ENCODE assay signal across 14 cellular contexts in the genomic region with DNA sequence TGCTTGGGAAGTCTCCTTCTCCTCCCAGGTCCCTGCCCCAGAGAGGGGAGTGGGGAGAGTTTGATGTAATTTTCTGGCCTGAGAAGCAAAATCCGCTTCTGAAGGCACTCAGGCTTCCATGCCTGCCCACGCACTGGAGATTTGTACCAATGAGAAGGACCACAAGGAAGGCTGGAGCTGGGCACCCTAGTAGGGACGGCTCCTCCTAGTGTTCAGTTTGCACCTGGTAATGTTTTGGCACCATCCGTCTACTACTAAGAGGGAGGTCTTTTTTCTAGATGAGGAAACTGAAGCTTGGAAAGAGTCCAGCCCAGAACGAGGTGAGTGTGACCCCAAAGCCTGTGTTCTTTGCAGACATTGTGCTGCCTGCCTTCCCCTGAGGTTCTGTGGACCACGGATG.
DNase-seq lines count a peak whose midpoint lies in the region; ATAC-seq, FAIRE-seq and TF ChIP-seq lines count a peak whose summit lies in the region.
"Had no signal": no experiment of that assay in that cellular context is flagged by ENCODE, and none has a peak within 500 bp of the region (broad histone marks: within the 10 kb centered on the region; RNA-seq: fewer than 3 reads in every experiment).

No MANE protein-coding gene starts in this region.

- POLR2A ChIA-PET in A549 (lab: Yijun Ruan, JAX): no interaction called here

- H3K27ac ChIP-seq in A549 (no peak overlapping the region), tibial nerve (no peak overlapping the region)
- H3K27ac ChIP-seq: cardiac muscle cell had no signal

- no peaks in the 10 kb centered on the region for H3K36me3 ChIP-seq in tibial nerve
- H3K36me3 ChIP-seq: cardiac muscle cell had no signal

- TF ChIP-seq POLR2A in A549 (IDR thresholded peaks at IDR 0.05; ENCODE audit: low read length) (no peak), NB4 (IDR thresholded peaks at IDR 0.05; ENCODE audit: extremely low read depth, insufficient read length) (no peak), tibial nerve (IDR thresholded peaks at IDR 0.05) (no peak)

- TF ChIP-seq RAD21 in A549 (conservative IDR thresholded peaks at IDR 0.05 in 1 of 2, IDR thresholded peaks at IDR 0.05 in 1 of 2): no peak; a peak in 1 of 5 replicates

- H3K4me2 ChIP-seq in A549: no peak overlapping the region
- H3K4me2 ChIP-seq: smooth muscle cell had no signal

- peak in 1 of 2 experiments; percentile 31 for DNase-seq in A549 (ENCODE audit: low read depth in 1 of 2, low spot score in 1 of 2)
- DNase-seq in GM12865 (ENCODE audit: low read depth): peak; percentile 24
- peak; percentile 23 for DNase-seq in NB4 (ENCODE audit: low read depth)
- DNase-seq in dermis blood vessel endothelial cell: peak; percentile 34
- DNase-seq in NCI-H1048 (lab: John Stamatoyannopoulos, UW): no peak
- no peak for DNase-seq in tibial nerve (ENCODE audit: low spot score in 2 of 2)
- DNase-seq: C1 segment of cervical spinal cord; naive thymus-derived CD8-positive, alpha-beta T cell; NCI-H2171 had no signal

- TF ChIP-seq CTCF in A549 (IDR thresholded peaks at IDR 0.05): no peak
- TF ChIP-seq CTCF in GM12865 (IDR thresholded peaks at IDR 0.05; ENCODE audit: insufficient read depth, low read depth, low read length, missing control alignments): peak; percentile 27
- peak; percentile 25 for TF ChIP-seq CTCF in NB4 (IDR thresholded peaks at IDR 0.05; ENCODE audit: low read depth, low read length)
- TF ChIP-seq CTCF in tibial nerve (IDR thresholded peaks at IDR 0.05): no peak

- FAIRE-seq in A549 (lab: Jason Lieb, UNC): no peak
- FAIRE-seq: islet of Langerhans had no signal

- 12% methylated on average over 6 of the region's 6 CpGs for WGBS in A549 (ENCODE audit: missing lambda C conversion rate)
- WGBS in tibial nerve, 2 donors: 43 to 62% methylated on average over 6 of the region's 6 CpGs

- no peak overlapping the region for H3K4me3 ChIP-seq in A549
- H3K4me3 ChIP-seq in GM12865 (ENCODE audit: low read depth, low read length): no peak overlapping the region
- H3K4me3 ChIP-seq in NB4 (ENCODE audit: low read depth, low read length): no peak overlapping the region
- H3K4me3 ChIP-seq in tibial nerve: no peak overlapping the region
- H3K4me3 ChIP-seq: cardiac muscle cell, smooth muscle cell had no signal

- CTCF ChIA-PET in A549 (lab: Yijun Ruan, JAX): interaction anchor here (1.6 to 1.8 kb wide), 2 partner anchors 9 to 80 kb away, joined by 3 to 5 read pairs; no protein-coding TSS in a partner anchor

- ATAC-seq in A549 (peak; percentile 45 to 82; a peak in 4 of 6 replicates), GM18511 (IDR thresholded peaks at IDR 0.05; ENCODE audit: unreplicated experiment) (no peak), GM21825 (IDR thresholded peaks at IDR 0.05; ENCODE audit: unreplicated experiment) (no peak)
- ATAC-seq: naive thymus-derived CD8-positive, alpha-beta T cell had no signal

- H3K9me3 ChIP-seq in A549 (no peaks in the 10 kb centered on the region), tibial nerve (no peaks in the 10 kb centered on the region)

- TF ChIP-seq EP300 in A549 (IDR thresholded peaks at IDR 0.05) (no peak), tibial nerve (IDR thresholded peaks at IDR 0.05) (no peak)

- H3K27me3 ChIP-seq in tibial nerve: no peaks in the 10 kb centered on the region
- H3K27me3 ChIP-seq: cardiac muscle cell had no signal

- H3K4me1 ChIP-seq in A549: no peaks in the 10 kb centered on the region
- no peaks in the 10 kb centered on the region for H3K4me1 ChIP-seq in tibial nerve

TF ChIP-seq in A549, 52 proteins besides CTCF, POLR2A, EP300 and RAD21:
- no peak for TF ChIP-seq PHF8 (IDR thresholded peaks at IDR 0.05; ENCODE audit: borderline replicate concordance, low read depth)
- no peak for TF ChIP-seq FOXS1 (CRISPR knock-in tag; IDR thresholded peaks at IDR 0.05)
- no peak for TF ChIP-seq ZNF302 (CRISPR knock-in tag; IDR thresholded peaks at IDR 0.05)
- no peak for TF ChIP-seq RFX5 (IDR thresholded peaks at IDR 0.05)
- TF ChIP-seq JUN (IDR thresholded peaks at IDR 0.05): no peak
- TF ChIP-seq MAFK (IDR thresholded peaks at IDR 0.05; ENCODE audit: partially characterized antibody): no peak
- TF ChIP-seq, protein P1, sequence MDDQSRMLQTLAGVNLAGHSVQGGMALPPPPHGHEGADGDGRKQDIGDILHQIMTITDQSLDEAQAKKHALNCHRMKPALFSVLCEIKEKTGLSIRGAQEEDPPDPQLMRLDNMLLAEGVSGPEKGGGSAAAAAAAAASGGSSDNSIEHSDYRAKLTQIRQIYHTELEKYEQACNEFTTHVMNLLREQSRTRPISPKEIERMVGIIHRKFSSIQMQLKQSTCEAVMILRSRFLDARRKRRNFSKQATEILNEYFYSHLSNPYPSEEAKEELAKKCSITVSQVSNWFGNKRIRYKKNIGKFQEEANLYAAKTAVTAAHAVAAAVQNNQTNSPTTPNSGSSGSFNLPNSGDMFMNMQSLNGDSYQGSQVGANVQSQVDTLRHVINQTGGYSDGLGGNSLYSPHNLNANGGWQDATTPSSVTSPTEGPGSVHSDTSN (IDR thresholded peaks at IDR 0.05): no peak
- no peak for TF ChIP-seq SREBF2 (IDR thresholded peaks at IDR 0.05)

Comparison
In these comparisons a context has a peak if more than half of its experiments do, and no peak if none do; other contexts are left out.
1. ATAC-seq: peak in A549 (2 of 2); none in GM18511 (single experiment) and GM21825 (single experiment).
2. DNase-seq: peak in GM12865 (single experiment), NB4 (single experiment) and dermis blood vessel endothelial cell (single experiment); none in NCI-H1048 (single experiment) and tibial nerve (0 of 2).
3. CTCF ChIP-seq: peak in GM12865 (single experiment) and NB4 (single experiment); none in A549 (single experiment) and tibial nerve (0 of 5).